8 cellular contexts compared by ENCODE assay signal in genomic region chr14:104864267-104865068, GRCh38. TPM values are rescaled to one million over a fixed set of nuclear protein-coding genes. Genes with fewer than 3 reads are reported as not detected.
DNase-seq lines count a peak whose midpoint lies in the region; ATAC-seq and TF ChIP-seq lines count a peak whose summit lies in the region.

No MANE protein-coding gene starts in this region.

- CTCF ChIA-PET in activated CD4-positive, alpha-beta memory T cell treated with anti-CD3 and anti-CD28 coated beads, Interleukin-2, amount 10 ng/mL, durations not matched to agents 7 days and 5 days (lab: Charles Lee) = no interaction called here

- H3K27ac ChIP-seq in 22Rv1 (peak overlapping the region; percentile 91), HL-60 (replicated peaks) (no peak overlapping the region)

- DNase-seq in HL-60 (ENCODE audit: low read depth in 1 of 2, low spot score in 1 of 2) = no peak
- DNase-seq in activated CD4-positive, alpha-beta memory T cell treated with anti-CD3 and anti-CD28 coated beads, Interleukin-2, amount 10 ng/mL, durations not matched to agents 7 days and 5 days = no peak
- DNase-seq in glomerular visceral epithelial cell (ENCODE audit: extremely low spot score) = peak; percentile 46
- peak; percentile 56 for DNase-seq in progenitor cell of endocrine pancreas (ENCODE audit: low spot score, unreplicated experiment)
- no peak for DNase-seq in NCI-H1694 (lab: John Stamatoyannopoulos, UW)
- DNase-seq in NK-92 treated with Interleukin-12 subunit alpha and Interleukin-12 subunit beta, amount 100 ng/mL, for 24 hours (lab: John Stamatoyannopoulos, UW) = no peak

- no peaks in the 10 kb centered on the region for H3K9me3 Mint-ChIP-seq in activated CD4-positive, alpha-beta memory T cell treated with anti-CD3 and anti-CD28 coated beads, Interleukin-2, amount 10 ng/mL, durations not matched to agents 7 days and 5 days
- no peaks in the 10 kb centered on the region for H3K9me3 Mint-ChIP-seq in progenitor cell of endocrine pancreas (ENCODE audit: low read depth)

- H3K4me3 ChIP-seq in HL-60 (replicated peaks; ENCODE audit: insufficient read depth, low read length) = peak overlapping the region; percentile 31

- peak overlapping the region; percentile 30 for H3K4me3 Mint-ChIP-seq in activated CD4-positive, alpha-beta memory T cell treated with anti-CD3 and anti-CD28 coated beads, Interleukin-2, amount 10 ng/mL, durations not matched to agents 7 days and 5 days
- peak overlapping the region; percentile 87 for H3K4me3 Mint-ChIP-seq in progenitor cell of endocrine pancreas (ENCODE audit: low read depth)

- H3K27ac Mint-ChIP-seq in activated CD4-positive, alpha-beta memory T cell treated with anti-CD3 and anti-CD28 coated beads, Interleukin-2, amount 10 ng/mL, durations not matched to agents 7 days and 5 days = no peak overlapping the region
- H3K27ac Mint-ChIP-seq in progenitor cell of endocrine pancreas = peak overlapping the region; percentile 95

- POLR2A ChIA-PET in activated CD4-positive, alpha-beta memory T cell treated with anti-CD3 and anti-CD28 coated beads, Interleukin-2, amount 10 ng/mL, durations not matched to agents 7 days and 5 days (lab: Charles Lee) = interaction anchor here (0.6 to 0.7 kb wide), 2 partner anchors 38 to 129 kb away, joined by 3 read pairs; no protein-coding TSS in a partner anchor

- peaks cover 23% of the 10 kb centered on the region for H3K27me3 Mint-ChIP-seq in activated CD4-positive, alpha-beta memory T cell treated with anti-CD3 and anti-CD28 coated beads, Interleukin-2, amount 10 ng/mL, durations not matched to agents 7 days and 5 days
- no peaks in the 10 kb centered on the region for H3K27me3 Mint-ChIP-seq in progenitor cell of endocrine pancreas

- H3K27me3 ChIP-seq in HL-60 (ENCODE audit: insufficient read depth, poor library complexity, severe bottlenecking) = peaks cover 38% of the 10 kb centered on the region

- peaks cover 7% of the 10 kb centered on the region for H3K4me1 Mint-ChIP-seq in activated CD4-positive, alpha-beta memory T cell treated with anti-CD3 and anti-CD28 coated beads, Interleukin-2, amount 10 ng/mL, durations not matched to agents 7 days and 5 days
- H3K4me1 Mint-ChIP-seq in progenitor cell of endocrine pancreas (ENCODE audit: low read depth) = peaks cover 10% of the 10 kb centered on the region

- TF ChIP-seq CTCF in 22Rv1 (IDR thresholded peaks at IDR 0.05) (no peak), HL-60 (IDR thresholded peaks at IDR 0.05; ENCODE audit: insufficient read depth, low read length) (no peak), progenitor cell of endocrine pancreas (IDR thresholded peaks at IDR 0.05; ENCODE audit: unreplicated experiment) (no peak)

- no peaks in the 10 kb centered on the region for H3K36me3 Mint-ChIP-seq in activated CD4-positive, alpha-beta memory T cell treated with anti-CD3 and anti-CD28 coated beads, Interleukin-2, amount 10 ng/mL, durations not matched to agents 7 days and 5 days (ENCODE audit: low read depth)
- peaks cover 1% of the 10 kb centered on the region for H3K36me3 Mint-ChIP-seq in progenitor cell of endocrine pancreas (ENCODE audit: insufficient read depth)

- ATAC-seq in HG02884 (IDR thresholded peaks at IDR 0.05; ENCODE audit: unreplicated experiment) = no peak

RNA-seq across cellular contexts. Expression of gene CEP170B, which starts 0.6 kb away (rescaled TPM):
- total RNA-seq in activated CD4-positive, alpha-beta memory T cell treated with anti-CD3 and anti-CD28 coated beads, Interleukin-2, amount 10 ng/mL, durations not matched to agents 7 days and 5 days = 1 to 10 TPM; 3.0 to 3.2 TPM
- total RNA-seq in progenitor cell of endocrine pancreas = 48.9 and 49.3 TPM in 2 replicates

Comparison
In these comparisons a context has a peak if more than half of its experiments do, and no peak if none do; other contexts are left out.
1. DNase-seq: peak in glomerular visceral epithelial cell (single experiment) and progenitor cell of endocrine pancreas (single experiment); none in HL-60 (0 of 2), activated CD4-positive, alpha-beta memory T cell treated with anti-CD3 and anti-CD28 coated beads, Interleukin-2, amount 10 ng/mL, durations not matched to agents 7 days and 5 days (single experiment), NCI-H1694 (single experiment) and NK-92 treated with Interleukin-12 subunit alpha and Interleukin-12 subunit beta, amount 100 ng/mL, for 24 hours (single experiment).
2. RNA of gene CEP170B, which starts 0.6 kb away (total RNA-seq): 48.9 to 49.3 TPM in progenitor cell of endocrine pancreas; 3.0 to 3.2 TPM in activated CD4-positive, alpha-beta memory T cell treated with anti-CD3 and anti-CD28 coated beads, Interleukin-2, amount 10 ng/mL, durations not matched to agents 7 days and 5 days; every median in the first group is over 10 times any median in the second.